In the genomic region with DNA sequence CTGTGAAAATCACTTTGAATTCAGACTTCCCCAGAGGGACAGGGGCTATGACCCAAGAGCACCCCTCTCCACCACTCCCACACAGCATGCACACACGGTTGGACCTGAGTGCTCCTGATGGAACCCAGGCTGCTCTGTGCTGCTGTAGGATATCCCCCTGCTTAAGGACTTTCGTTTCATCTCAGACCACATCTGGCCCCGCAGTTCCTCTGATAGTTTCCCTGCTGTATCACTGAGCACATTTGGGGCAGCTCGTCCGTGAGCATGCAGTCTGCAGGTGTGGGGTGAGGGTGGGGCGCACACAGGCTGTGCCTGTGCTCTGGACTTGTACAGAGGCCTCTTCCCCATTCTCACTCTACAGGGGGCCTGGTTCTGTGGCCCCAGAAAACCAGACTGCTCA, we compare ENCODE assay signal across 22 cellular contexts.
A peak's percentile ranks its signal among the peaks of the same experiment; 100 is the strongest.
DNase-seq lines count a peak whose midpoint lies in the region; ATAC-seq, FAIRE-seq and TF ChIP-seq lines count a peak whose summit lies in the region.
"Had no signal": no experiment of that assay in that cellular context is flagged by ENCODE, and none has a peak within 500 bp of the region (broad histone marks: within the 10 kb centered on the region; RNA-seq: fewer than 3 reads in every experiment).

No MANE protein-coding gene starts in this region.

- H3K4ac ChIP-seq in H1 (replicated peaks; ENCODE audit: insufficient read length, low read depth, low read length) = no peak overlapping the region

- TF ChIP-seq POLR2A in H1 (IDR thresholded peaks at IDR 0.05; ENCODE audit: control extremely low read depth in 1 of 2, low read depth in 2 of 2, low read length in 2 of 2) (no peak), sigmoid colon (IDR thresholded peaks at IDR 0.05) (no peak)

- H3K9me3 ChIP-seq in H1 (ENCODE audit: insufficient read depth in 2 of 2, low read depth in 1 of 2, low read length in 1 of 2) (no peaks in the 10 kb centered on the region), sigmoid colon (no peaks in the 10 kb centered on the region)
- H3K9me3 ChIP-seq: Caco-2 had no signal

- POLR2A ChIA-PET in H1 (lab: Charles Lee; ENCODE audit: partially characterized antibody) = no interaction called here

- H2BK5ac ChIP-seq in H1 (ENCODE audit: low read depth, low read length) = no peak overlapping the region

- no peak overlapping the region for H3K56ac ChIP-seq in H1 (replicated peaks; ENCODE audit: insufficient read length, low read depth, low read length)

- peak; percentile 18 for ATAC-seq in stimulated activated naive CD8-positive, alpha-beta T cell treated with anti-CD3 and anti-CD28 coated beads, Interleukin-15, amount 100 ng/mL, for 72 hours
- no peak for ATAC-seq in stimulated activated naive CD8-positive, alpha-beta T cell treated with anti-CD3 and anti-CD28 coated beads, Interleukin-15, Interleukin-2, amounts not matched to agents 100 U/mL and 50 U/mL, for 24 hours
- no peak for ATAC-seq in GM21381 (IDR thresholded peaks at IDR 0.05; ENCODE audit: unreplicated experiment)
- no peak for ATAC-seq in GM18907 (IDR thresholded peaks at IDR 0.05; ENCODE audit: unreplicated experiment)
- ATAC-seq: GM23338, HCT116 had no signal

- H3K27ac ChIP-seq in H1 (ENCODE audit: low read depth, low read length) (no peak overlapping the region), sigmoid colon (peak overlapping the region in 1 of 4 donors; percentile 25)
- H3K27ac ChIP-seq: C4-2B, HL-60 had no signal

- no peak overlapping the region for H2AFZ ChIP-seq in H1 (ENCODE audit: low read length)
- H2AFZ ChIP-seq: GM23338 had no signal

- 0 out of 2 replicates have a peak overlapping the region, but pooled peaks have one; percentile 43 for H4K8ac ChIP-seq in H1 (ENCODE audit: extremely low read depth, insufficient read depth, low read length)

- no peak for TF ChIP-seq RAD21 in H1 (IDR thresholded peaks at IDR 0.05 in 1 of 2, conservative IDR thresholded peaks at IDR 0.05 in 1 of 2; ENCODE audit: low read depth in 2 of 2, low read length in 2 of 2)

- TF ChIP-seq CTCF in H1 (IDR thresholded peaks at IDR 0.05; ENCODE audit: control extremely low read depth in 1 of 3, insufficient read depth in 1 of 3, low read depth in 1 of 3, low read length in 3 of 3) = no peak
- TF ChIP-seq CTCF in sigmoid colon (IDR thresholded peaks at IDR 0.05) = no peak

- 0 out of 2 replicates have a peak overlapping the region, but pooled peaks have one; percentile 49 for H2BK15ac ChIP-seq in H1 (ENCODE audit: low read length)

- intact Hi-C loops in sigmoid colon (cut with DNase I) = no loop called here

- H3K27me3 Mint-ChIP-seq in stimulated activated naive CD8-positive, alpha-beta T cell treated with anti-CD3 and anti-CD28 coated beads, Interleukin-15, amount 100 ng/mL, for 72 hours = peaks cover 6% of the 10 kb centered on the region

- H4K20me1 ChIP-seq in H1 (replicated peaks in 1 of 2; ENCODE audit: control insufficient read depth in 1 of 2, insufficient read depth in 2 of 2, low read length in 2 of 2) = no peaks in the 10 kb centered on the region

- H3K27ac Mint-ChIP-seq in stimulated activated naive CD8-positive, alpha-beta T cell treated with anti-CD3 and anti-CD28 coated beads, Interleukin-15, amount 100 ng/mL, for 72 hours = no peak overlapping the region
- H3K27ac Mint-ChIP-seq: B cell; CD4-positive, alpha-beta T cell; GM23338; HFFc6 had no signal

- DNase-seq in stimulated activated naive CD8-positive, alpha-beta T cell treated with anti-CD3 and anti-CD28 coated beads, Interleukin-15, amount 100 ng/mL, for 72 hours = no peak
- DNase-seq in stimulated activated naive CD8-positive, alpha-beta T cell treated with anti-CD3 and anti-CD28 coated beads, Interleukin-15, Interleukin-2, amounts not matched to agents 100 U/mL and 50 U/mL, for 24 hours = no peak
- DNase-seq in H1 (ENCODE audit: low read depth in 1 of 2, low spot score in 2 of 2) (no peak), sigmoid colon (peak; percentile 50), DMS 273 treated with DMSO at 0.1 percent for 48 hours (lab: John Stamatoyannopoulos, UW) (no peak)
- DNase-seq: Caco-2; CD4-positive, alpha-beta T cell; DMS153; DMS79; GDM1; H7; HFFc6 had no signal

- H3K36me3 ChIP-seq in H1 (ENCODE audit: control insufficient read depth in 2 of 4, insufficient read depth in 4 of 4, low read length in 3 of 4) (no peaks in the 10 kb centered on the region), sigmoid colon (peaks cover 0 to 33% (median 9%) of the 10 kb centered on the region in 4 donors)

- no peak overlapping the region for H2BK20ac ChIP-seq in H1 (ENCODE audit: low read length)

- H3K18ac ChIP-seq in H1 (ENCODE audit: extremely low read depth, low read length) = no peak overlapping the region

- TF ChIP-seq EP300 in H1 (IDR thresholded peaks at IDR 0.05; ENCODE audit: borderline replicate concordance in 1 of 2, low read depth in 2 of 2, low read length in 2 of 2) = no peak
- no peak for TF ChIP-seq EP300 in sigmoid colon (IDR thresholded peaks at IDR 0.05)

- H4K91ac ChIP-seq in H1 (replicated peaks; ENCODE audit: insufficient read length, low read length) = no peak overlapping the region

- no peak overlapping the region for H3K9ac ChIP-seq in H1 (replicated peaks in 1 of 4; ENCODE audit: extremely low read depth in 1 of 4, low read depth in 3 of 4, low read length in 3 of 4)

- no peak overlapping the region for H2BK120ac ChIP-seq in H1 (replicated peaks; ENCODE audit: low read depth, low read length)

- no peak for FAIRE-seq in H1 (lab: Jason Lieb, UNC)
- FAIRE-seq: D721Med, GM12892, GM18507 had no signal

- WGBS in H1 (ENCODE audit: extremely low coverage in 1 of 2, insufficient coverage in 1 of 2, insufficient read length in 1 of 2, insufficient replicate concordance in 2 of 2, low coverage in 1 of 2, low lambda C conversion rate in 2 of 2, missing lambda C conversion rate in 1 of 2), 2 experiments = 83% methylated on average over 6 of the region's 6 CpGs; no CpG with 5 or more reads in 1 of the 2 experiments
- WGBS in sigmoid colon, 2 donors = 48 to 81% methylated on average over 6 of the region's 6 CpGs

- H3K4me2 ChIP-seq in H1 (ENCODE audit: insufficient read depth in 1 of 2, low read depth in 2 of 2, low read length in 2 of 2) = no peak overlapping the region
- H3K4me2 ChIP-seq: GM23338 had no signal

- H3K23me2 ChIP-seq in H1 (ENCODE audit: low read depth, low read length) = peaks cover 10% of the 10 kb centered on the region; the same call in 1 of the 2 replicates

- H3K79me2 ChIP-seq in H1 (ENCODE audit: control insufficient read depth in 1 of 2, insufficient read depth in 2 of 2, low read length in 2 of 2) = no peaks in the 10 kb centered on the region

- no peak overlapping the region for H4K5ac ChIP-seq in H1 (ENCODE audit: insufficient read length, low read depth, low read length)

- CTCF ChIA-PET in H1 (lab: Charles Lee; ENCODE audit: partially characterized antibody) = no interaction called here

- peaks cover 7% of the 10 kb centered on the region for H3K4me1 Mint-ChIP-seq in stimulated activated naive CD8-positive, alpha-beta T cell treated with anti-CD3 and anti-CD28 coated beads, Interleukin-15, amount 100 ng/mL, for 72 hours
- H3K4me1 Mint-ChIP-seq: B cell, GM23338 had no signal

- H3K4me3 ChIP-seq in H1 (ENCODE audit: extremely low read depth in 1 of 4, insufficient read depth in 2 of 4, low read depth in 3 of 4, low read length in 4 of 4) (no peak overlapping the region), sigmoid colon (no peak overlapping the region)
- H3K4me3 ChIP-seq: GM23338 had no signal

- H3K9me3 Mint-ChIP-seq in stimulated activated naive CD8-positive, alpha-beta T cell treated with anti-CD3 and anti-CD28 coated beads, Interleukin-15, amount 100 ng/mL, for 72 hours = no peaks in the 10 kb centered on the region
- H3K9me3 Mint-ChIP-seq: CD4-positive, alpha-beta T cell; GM23338; HFFc6 had no signal

- H3K27me3 ChIP-seq in H1 (replicated peaks in 1 of 4; ENCODE audit: control insufficient read depth in 3 of 4, extremely low read depth in 1 of 4, insufficient read depth in 3 of 4, low read length in 3 of 4) (no peaks in the 10 kb centered on the region), sigmoid colon (no peaks in the 10 kb centered on the region)

- H2AK5ac ChIP-seq in H1 (ENCODE audit: low read depth, low read length) = no peak overlapping the region

- H2BK12ac ChIP-seq in H1 (ENCODE audit: low read depth, low read length) = no peak overlapping the region; the same call in 1 of the 2 replicates

- H3K4me3 Mint-ChIP-seq in stimulated activated naive CD8-positive, alpha-beta T cell treated with anti-CD3 and anti-CD28 coated beads, Interleukin-15, amount 100 ng/mL, for 72 hours = no peak overlapping the region
- H3K4me3 Mint-ChIP-seq: B cell; CD4-positive, alpha-beta T cell; GM23338; HFFc6 had no signal

- H3K79me1 ChIP-seq in H1 (ENCODE audit: low read depth, low read length) = no peaks in the 10 kb centered on the region

- no peak overlapping the region for H3K14ac ChIP-seq in H1 (ENCODE audit: insufficient read length)

- H3K4me1 ChIP-seq in H1 (replicated peaks in 1 of 4; ENCODE audit: control insufficient read depth in 3 of 4, insufficient read depth in 4 of 4, low read length in 3 of 4) = no peaks in the 10 kb centered on the region; a peak in 1 of 7 replicates
- peaks cover 0 to 11% (median 0%) of the 10 kb centered on the region in 4 donors for H3K4me1 ChIP-seq in sigmoid colon
- H3K4me1 ChIP-seq: Caco-2 had no signal

- H3K23ac ChIP-seq in H1 (ENCODE audit: insufficient read length) = no peak overlapping the region

TF ChIP-seq in H1, 55 proteins besides CTCF, POLR2A, EP300 and RAD21 (continues in another document):
- no peak for TF ChIP-seq KDM5A (IDR thresholded peaks at IDR 0.05; ENCODE audit: low read length)
- TF ChIP-seq TCF12 (IDR thresholded peaks at IDR 0.05; ENCODE audit: low read depth, low read length) = no peak
- TF ChIP-seq SP2 (IDR thresholded peaks at IDR 0.05; ENCODE audit: low read length) = no peak
- no peak for TF ChIP-seq CHD1 (IDR thresholded peaks at IDR 0.05; ENCODE audit: low read depth, low read length)
- TF ChIP-seq BACH1 (IDR thresholded peaks at IDR 0.05; ENCODE audit: low read length) = no peak
- no peak for TF ChIP-seq HDAC2 (IDR thresholded peaks at IDR 0.05; ENCODE audit: borderline replicate concordance in 1 of 2, low read depth in 2 of 2, low read length in 2 of 2)
- no peak for TF ChIP-seq GTF2F1 (IDR thresholded peaks at IDR 0.05; ENCODE audit: borderline replicate concordance, low read depth, low read length)
- no peak for TF ChIP-seq SRF (IDR thresholded peaks at IDR 0.05; ENCODE audit: low read depth, low read length)
- TF ChIP-seq FOSL1 (IDR thresholded peaks at IDR 0.05; ENCODE audit: insufficient read depth, low read depth, low read length) = no peak
- TF ChIP-seq TBP (IDR thresholded peaks at IDR 0.05; ENCODE audit: low read depth, low read length) = no peak
- TF ChIP-seq RBBP5 (IDR thresholded peaks at IDR 0.05; ENCODE audit: borderline replicate concordance, low read depth, low read length) = no peak
- TF ChIP-seq NANOG (IDR thresholded peaks at IDR 0.05; ENCODE audit: insufficient read depth, low read depth, low read length, poor library complexity, severe bottlenecking) = no peak
- no peak for TF ChIP-seq POLR2AphosphoS5 (IDR thresholded peaks at IDR 0.05; ENCODE audit: low read depth, low read length)
- no peak for TF ChIP-seq POU5F1 (IDR thresholded peaks at IDR 0.05; ENCODE audit: low read depth, low read length)
- no peak for TF ChIP-seq RXRA (IDR thresholded peaks at IDR 0.05; ENCODE audit: insufficient read depth, low read depth, low read length)
